Comparison of ENCODE assay signal across 9 cellular contexts in genomic region chr15:63089260-63090043, GRCh38. TPM values are rescaled to one million over a fixed set of nuclear protein-coding genes. Genes with fewer than 3 reads are reported as not detected.
DNase-seq lines count a peak whose midpoint lies in the region; ATAC-seq and TF ChIP-seq lines count a peak whose summit lies in the region.
"Had no signal": no experiment of that assay in that cellular context is flagged by ENCODE, and none has a peak within 500 bp of the region (broad histone marks: within the 10 kb centered on the region; RNA-seq: fewer than 3 reads in every experiment).

No MANE protein-coding gene starts in this region.

- H3K4me3 ChIP-seq in BE2C (ENCODE audit: low read depth, low read length) (peak overlapping the region; percentile 29), lung (no peak overlapping the region)

- H3K27me3 ChIP-seq in BE2C, result no peaks in the 10 kb centered on the region
- no peaks in the 10 kb centered on the region for H3K27me3 ChIP-seq in lung (ENCODE audit: control insufficient read depth, insufficient read depth)

- H3K9me3 ChIP-seq in BE2C (no peaks in the 10 kb centered on the region), lung (ENCODE audit: control insufficient read depth in 2 of 2, insufficient read depth in 1 of 2, low read length in 1 of 2) (no peaks in the 10 kb centered on the region)

- DNase-seq in BE2C (peak; percentile 93), HuH-7.5 (ENCODE audit: low spot score) (peak; percentile 27), lung (ENCODE audit: low spot score) (no peak), SIG-M5 (lab: John Stamatoyannopoulos, UW) (no peak)
- no peak for DNase-seq in T-helper 2 cell treated with Interferon-gamma antibody and Interleukin-4, amounts not matched to agents 5 μg/mL and 100 μg/mL, for 36 hours (ENCODE audit: low spot score)
- DNase-seq: activated CD4-positive, alpha-beta T cell treated with anti-CD3 and anti-CD28 coated beads, Interleukin-2, amount 50 U/mL, for 48 hours had no signal

- peak overlapping the region in 3 of 5 experiments; percentile 47 to 77 (median 64) for H3K27ac Mint-ChIP-seq in brain
- H3K27ac Mint-ChIP-seq in T-helper 2 cell treated with Interferon-gamma antibody and Interleukin-4, amounts not matched to agents 5 μg/mL and 100 μg/mL, for 36 hours, result no peak overlapping the region

- H3K4me1 Mint-ChIP-seq in brain, result peaks cover 43% of the 10 kb centered on the region
- H3K4me1 Mint-ChIP-seq in T-helper 2 cell treated with Interferon-gamma antibody and Interleukin-4, amounts not matched to agents 5 μg/mL and 100 μg/mL, for 36 hours (ENCODE audit: low read depth), result peaks cover 2% of the 10 kb centered on the region

- ATAC-seq in lung (ENCODE audit: insufficient read depth, low FRiP score) (no peak), GM21381 (IDR thresholded peaks at IDR 0.05; ENCODE audit: unreplicated experiment) (no peak), HG02678 (IDR thresholded peaks at IDR 0.05; ENCODE audit: unreplicated experiment) (no peak)

- WGBS in lung, 2 donors, result 53 to 72% methylated on average over 6 of the region's 6 CpGs

- H3K36me3 ChIP-seq in BE2C (no peaks in the 10 kb centered on the region), lung (ENCODE audit: control insufficient read depth in 2 of 2, insufficient read depth in 2 of 2, low read length in 2 of 2) (no peaks in the 10 kb centered on the region)

- H3K36me3 Mint-ChIP-seq in brain, result no peaks in the 10 kb centered on the region
- no peaks in the 10 kb centered on the region for H3K36me3 Mint-ChIP-seq in T-helper 2 cell treated with Interferon-gamma antibody and Interleukin-4, amounts not matched to agents 5 μg/mL and 100 μg/mL, for 36 hours (ENCODE audit: low read depth)

- H3K4me3 Mint-ChIP-seq in brain, result peak overlapping the region in 1 of 5 experiments; percentile 47
- no peak overlapping the region for H3K4me3 Mint-ChIP-seq in T-helper 2 cell treated with Interferon-gamma antibody and Interleukin-4, amounts not matched to agents 5 μg/mL and 100 μg/mL, for 36 hours

- peaks cover 18% of the 10 kb centered on the region for H3K4me1 ChIP-seq in BE2C
- peaks cover 7 to 8% of the 10 kb centered on the region in 2 donors for H3K4me1 ChIP-seq in lung (ENCODE audit: control insufficient read depth in 2 of 2, insufficient read depth in 2 of 2, low read length in 2 of 2)

- no peak for TF ChIP-seq CTCF in BE2C (IDR thresholded peaks at IDR 0.05; ENCODE audit: low read depth, low read length)
- no peak for TF ChIP-seq CTCF in brain (conservative IDR thresholded peaks at IDR 0.05)
- TF ChIP-seq CTCF in lung (IDR thresholded peaks at IDR 0.05; ENCODE audit: control extremely low read depth, extremely low read depth), result no peak

- H3K27ac ChIP-seq in lung (ENCODE audit: low read depth in 1 of 2, low read length in 1 of 2), result peak overlapping the region; percentile 13 to 18

- peaks cover 3% of the 10 kb centered on the region for H3K27me3 Mint-ChIP-seq in brain
- H3K27me3 Mint-ChIP-seq in T-helper 2 cell treated with Interferon-gamma antibody and Interleukin-4, amounts not matched to agents 5 μg/mL and 100 μg/mL, for 36 hours (ENCODE audit: low read depth), result peaks cover 6% of the 10 kb centered on the region

- H3K9me3 Mint-ChIP-seq in brain, result no peaks in the 10 kb centered on the region
- no peaks in the 10 kb centered on the region for H3K9me3 Mint-ChIP-seq in T-helper 2 cell treated with Interferon-gamma antibody and Interleukin-4, amounts not matched to agents 5 μg/mL and 100 μg/mL, for 36 hours

RNA-seq across cellular contexts. Expression of gene LACTB, which starts 32.2 kb away (rescaled TPM):
- 6.9 TPM for polyA plus RNA-seq in BE2C (2012; ENCODE audit: insufficient read depth, insufficient read length, low read depth)
- polyA plus RNA-seq in brain (ENCODE audit: insufficient read depth, low read depth, low replicate concordance), result 4.5 TPM
- total RNA-seq in lung, result 10 to 100 TPM; 22.8 to 36.9 TPM
- polyA plus RNA-seq in lung, result 10 to 100 TPM; 13.1 to 38.1 TPM

RNA-seq across cellular contexts. Expression of gene TPM1, which starts 46.9 kb away (rescaled TPM):
- polyA plus RNA-seq in BE2C (2012; ENCODE audit: insufficient read depth, insufficient read length, low read depth), result 148 TPM
- polyA plus RNA-seq in brain (ENCODE audit: insufficient read depth, low read depth, low replicate concordance) (89.6 TPM), lung (100 to 1,000 TPM; 118 to 194 TPM)
- total RNA-seq in lung, result 100 to 1,000 TPM; 191 to 469 TPM

Comparison
In these comparisons a context has a peak if more than half of its experiments do, and no peak if none do; other contexts are left out.
1. DNase-seq: peak in BE2C (single experiment) and HuH-7.5 (single experiment); none in lung (single experiment), SIG-M5 (single experiment) and T-helper 2 cell treated with Interferon-gamma antibody and Interleukin-4, amounts not matched to agents 5 μg/mL and 100 μg/mL, for 36 hours (single experiment).